In the genomic region with DNA sequence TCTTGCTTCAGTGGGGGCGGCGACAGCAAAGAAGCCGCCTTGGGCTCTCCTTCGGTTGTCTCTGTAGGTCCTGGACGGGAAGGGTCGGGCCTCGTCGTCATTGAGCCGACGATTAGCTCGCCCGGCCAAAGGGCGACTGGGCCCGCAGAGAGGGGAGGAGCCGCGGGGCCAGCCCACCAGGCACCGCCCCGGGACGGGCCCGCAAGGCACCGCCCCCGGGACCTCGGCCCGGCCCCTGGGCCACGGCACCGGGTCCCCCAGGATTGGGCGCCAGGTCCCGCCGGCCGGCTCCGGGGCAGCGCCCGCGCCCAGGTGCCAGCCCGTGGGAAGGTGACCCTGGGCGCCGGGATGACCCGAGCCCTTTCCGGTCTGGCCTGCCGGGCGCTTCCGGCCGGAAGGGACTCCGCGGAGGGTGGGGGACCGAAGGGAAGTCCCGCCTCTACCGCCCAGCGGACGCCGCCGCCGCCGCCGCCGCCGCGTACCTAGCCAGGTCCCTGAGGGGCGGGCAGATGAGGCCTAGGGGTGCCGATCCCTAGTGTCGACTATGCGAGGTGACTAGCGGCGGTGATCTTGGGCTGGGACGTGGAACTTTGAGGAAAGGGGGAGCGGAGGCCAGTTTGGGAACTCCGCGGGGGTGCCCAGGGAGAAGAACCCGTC, we compare ENCODE assay signal across 8 cellular contexts. TPM values are rescaled to one million over a fixed set of nuclear protein-coding genes. Genes with fewer than 3 reads are reported as not detected.
DNase-seq lines count a peak whose midpoint lies in the region; ATAC-seq and TF ChIP-seq lines count a peak whose summit lies in the region.

A gene (minus strand): TSS at position 371 of the 657 bp plus-strand sequence. CDS start 524 bp downstream, outside the sequence.
A gene with protein sequence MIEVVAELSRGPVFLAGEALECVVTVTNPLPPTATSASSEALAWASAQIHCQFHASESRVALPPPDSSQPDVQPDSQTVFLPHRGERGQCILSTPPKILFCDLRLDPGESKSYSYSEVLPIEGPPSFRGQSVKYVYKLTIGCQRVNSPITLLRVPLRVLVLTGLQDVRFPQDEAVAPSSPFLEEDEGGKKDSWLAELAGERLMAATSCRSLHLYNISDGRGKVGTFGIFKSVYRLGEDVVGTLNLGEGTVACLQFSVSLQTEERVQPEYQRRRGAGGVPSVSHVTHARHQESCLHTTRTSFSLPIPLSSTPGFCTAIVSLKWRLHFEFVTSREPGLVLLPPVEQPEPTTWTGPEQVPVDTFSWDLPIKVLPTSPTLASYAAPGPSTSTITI (plus strand): TSS at position 430 of the 657 bp plus-strand sequence. CDS start 469 bp downstream, outside the sequence.

- peak within 1 kb of the TSS; percentile 93 for H3K27ac Mint-ChIP-seq in GM23338
- peak within 1 kb of the TSS; percentile 87 for H3K27ac Mint-ChIP-seq in activated naive CD8-positive, alpha-beta T cell treated with anti-CD3 and anti-CD28 coated beads for 36 hours

- TF ChIP-seq CTCF in GM23338 (conservative IDR thresholded peaks at IDR 0.05; ENCODE audit: low read depth in 2 of 2) (no peak), SK-N-SH (IDR thresholded peaks at IDR 0.05) (no peak)

- H3K27me3 ChIP-seq in GM23338 (ENCODE audit: insufficient read depth) = no peaks in the 10 kb centered on the region
- H3K27me3 ChIP-seq in SK-N-SH (ENCODE audit: insufficient read depth) = no peaks in the 10 kb centered on the region

- H2AFZ ChIP-seq in GM23338 (peak within 1 kb of the TSS; percentile 97), SK-N-SH (ENCODE audit: low read depth) (peak within 1 kb of the TSS; percentile 80)

- H3K9me2 ChIP-seq in GM23338 (ENCODE audit: insufficient read depth) (no peaks in the 10 kb centered on the region), SK-N-SH (no peaks in the 10 kb centered on the region)

- peak within 1 kb of the TSS; percentile 100 for H3K4me3 ChIP-seq in GM23338
- H3K4me3 ChIP-seq in SK-N-SH (ENCODE audit: low read depth in 2 of 2, low read length in 1 of 2) = peak within 1 kb of the TSS; percentile 97 to 98

- peak; percentile 92 for ATAC-seq in GM23338

- H3K79me2 ChIP-seq in GM23338 (replicated peaks; ENCODE audit: insufficient read depth) (peaks cover 41% of the 10 kb centered on the region), SK-N-SH (ENCODE audit: insufficient read depth) (peaks cover 66% of the 10 kb centered on the region)

- peaks cover 24% of the 10 kb centered on the region for H3K4me1 Mint-ChIP-seq in GM23338
- H3K4me1 Mint-ChIP-seq in activated naive CD8-positive, alpha-beta T cell treated with anti-CD3 and anti-CD28 coated beads for 36 hours = peaks cover 30% of the 10 kb centered on the region

- peaks cover 41% of the 10 kb centered on the region for H3K36me3 Mint-ChIP-seq in GM23338 (ENCODE audit: low read depth)
- peaks cover 17% of the 10 kb centered on the region for H3K36me3 Mint-ChIP-seq in activated naive CD8-positive, alpha-beta T cell treated with anti-CD3 and anti-CD28 coated beads for 36 hours

- H3F3A ChIP-seq in GM23338 (replicated peaks; ENCODE audit: low read depth) (peaks cover 13% of the 10 kb centered on the region), SK-N-SH (replicated peaks; ENCODE audit: insufficient read depth) (peaks cover 7% of the 10 kb centered on the region)

- H3K4me3 Mint-ChIP-seq in GM23338 = peak within 1 kb of the TSS; percentile 93
- peak within 1 kb of the TSS; percentile 92 for H3K4me3 Mint-ChIP-seq in activated naive CD8-positive, alpha-beta T cell treated with anti-CD3 and anti-CD28 coated beads for 36 hours

- 0% methylated on average over 13 of the region's 69 CpGs for WGBS in SK-N-SH (ENCODE audit: low lambda C conversion rate)

- H3K36me3 ChIP-seq in GM23338 (ENCODE audit: insufficient read depth) (peaks cover 13% of the 10 kb centered on the region), SK-N-SH (replicated peaks in 1 of 2; ENCODE audit: control insufficient read depth in 1 of 2, insufficient read depth in 2 of 2, low read length in 1 of 2) (peaks cover 23 to 46% of the 10 kb centered on the region in 2 experiments)

- POLR2A ChIA-PET in SK-N-SH (lab: Yijun Ruan, JAX) = interaction anchor here (1.6 to 2.6 kb wide), 4 partner anchors 7 to 17 kb away, joined by 5 to 28 read pairs (median 8); a partner anchor contains a TSS

- H3K9ac ChIP-seq in SK-N-SH = peak within 1 kb of the TSS; percentile 90

- no peak for TF ChIP-seq RAD21 in SK-N-SH (IDR thresholded peaks at IDR 0.05; ENCODE audit: low read length)

- peaks cover 7% of the 10 kb centered on the region for H3K27me3 Mint-ChIP-seq in GM23338 (ENCODE audit: insufficient read depth, low read depth, poor library complexity)
- H3K27me3 Mint-ChIP-seq in activated naive CD8-positive, alpha-beta T cell treated with anti-CD3 and anti-CD28 coated beads for 36 hours = no peaks in the 10 kb centered on the region

- no peaks in the 10 kb centered on the region for H3K9me3 ChIP-seq in SK-N-SH

- H3K4me2 ChIP-seq in GM23338 (peak within 1 kb of the TSS; percentile 99), SK-N-SH (peak within 1 kb of the TSS; percentile 82)

- H4K20me1 ChIP-seq in GM23338 (replicated peaks; ENCODE audit: insufficient read depth) (peaks cover 30% of the 10 kb centered on the region), SK-N-SH (ENCODE audit: insufficient read depth) (peaks cover 31% of the 10 kb centered on the region)

- CTCF ChIA-PET in SK-N-SH (lab: Yijun Ruan, JAX) = interaction anchor here (1.0 to 6.8 kb wide), 13 partner anchors 8 to 138 kb away, joined by 3 to 88 read pairs (median 5); a partner anchor contains a TSS

- DNase-seq in ELR (ENCODE audit: low read depth) (peak; percentile 83), GM23338 (ENCODE audit: low spot score) (peak; percentile 91), Kasumi-1 (lab: John Stamatoyannopoulos, UW) (peak; percentile 43 to 54), SK-N-SH (peak; percentile 94), glomerular visceral epithelial cell (ENCODE audit: extremely low spot score) (peak; percentile 84), nucleus accumbens (lab: John Stamatoyannopoulos, UW) (peak in 51 of 56 donors; percentile 29 to 86 (median 67)), ureter (ENCODE audit: low spot score) (peak; percentile 86)
- peak; percentile 82 for DNase-seq in activated naive CD8-positive, alpha-beta T cell treated with anti-CD3 and anti-CD28 coated beads for 36 hours

- TF ChIP-seq EP300 in SK-N-SH (IDR thresholded peaks at IDR 0.05; ENCODE audit: borderline replicate concordance in 1 of 2, low read depth in 1 of 2, low read length in 1 of 2) = peak in 1 of 2 experiments; percentile 54; a peak in 1 of 4 replicates

- peaks cover 30% of the 10 kb centered on the region for H3K4me1 ChIP-seq in GM23338 (ENCODE audit: insufficient read depth)
- H3K4me1 ChIP-seq in SK-N-SH (ENCODE audit: control insufficient read depth in 1 of 2, insufficient read depth in 2 of 2, low read depth in 1 of 2, low read length in 1 of 2) = peaks cover 12 to 33% of the 10 kb centered on the region in 2 experiments; a peak in 2 of 4 replicates

- no peaks in the 10 kb centered on the region for H3K9me3 Mint-ChIP-seq in GM23338
- no peaks in the 10 kb centered on the region for H3K9me3 Mint-ChIP-seq in activated naive CD8-positive, alpha-beta T cell treated with anti-CD3 and anti-CD28 coated beads for 36 hours

- H3K27ac ChIP-seq in GM23338 (ENCODE audit: low read depth) (peak within 1 kb of the TSS; percentile 80; the same call in 1 of the 2 replicates), SK-N-SH (ENCODE audit: low read depth in 2 of 2, low read length in 1 of 2) (peak within 1 kb of the TSS; percentile 70 to 79; a peak in 3 of 4 replicates)

TF ChIP-seq in GM23338, 12 proteins besides CTCF, POLR2A, EP300 and RAD21 (continues in another document):
- no peak for TF ChIP-seq EZH2 (IDR thresholded peaks at IDR 0.05; ENCODE audit: low read depth, unreplicated experiment)

TF ChIP-seq in SK-N-SH, 30 proteins besides CTCF, POLR2A, EP300 and RAD21 (continues in another document):
- TF ChIP-seq JUND (IDR thresholded peaks at IDR 0.05) (no peak), EZH2phosphoT487 (IDR thresholded peaks at IDR 0.05; ENCODE audit: borderline replicate concordance, low read depth) (no peak), FOSL2 (IDR thresholded peaks at IDR 0.05; ENCODE audit: borderline replicate concordance, low read depth) (no peak), ELF1 (IDR thresholded peaks at IDR 0.05) (peak; percentile 52), TCF12 (IDR thresholded peaks at IDR 0.05) (no peak), NRF1 (IDR thresholded peaks at IDR 0.05; ENCODE audit: low read depth, low read length) (no peak), SIN3A (IDR thresholded peaks at IDR 0.05; ENCODE audit: borderline replicate concordance, low read depth, low read length) (no peak; the same call in 1 of the 2 replicates), RCOR1 (IDR thresholded peaks at IDR 0.05; ENCODE audit: low read length) (no peak)
- TF ChIP-seq, protein P1, sequence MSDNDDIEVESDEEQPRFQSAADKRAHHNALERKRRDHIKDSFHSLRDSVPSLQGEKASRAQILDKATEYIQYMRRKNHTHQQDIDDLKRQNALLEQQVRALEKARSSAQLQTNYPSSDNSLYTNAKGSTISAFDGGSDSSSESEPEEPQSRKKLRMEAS (IDR thresholded peaks at IDR 0.05; ENCODE audit: low read depth) = peak; percentile 52; the same call in 1 of the 2 replicates
- TF ChIP-seq, protein P2, sequence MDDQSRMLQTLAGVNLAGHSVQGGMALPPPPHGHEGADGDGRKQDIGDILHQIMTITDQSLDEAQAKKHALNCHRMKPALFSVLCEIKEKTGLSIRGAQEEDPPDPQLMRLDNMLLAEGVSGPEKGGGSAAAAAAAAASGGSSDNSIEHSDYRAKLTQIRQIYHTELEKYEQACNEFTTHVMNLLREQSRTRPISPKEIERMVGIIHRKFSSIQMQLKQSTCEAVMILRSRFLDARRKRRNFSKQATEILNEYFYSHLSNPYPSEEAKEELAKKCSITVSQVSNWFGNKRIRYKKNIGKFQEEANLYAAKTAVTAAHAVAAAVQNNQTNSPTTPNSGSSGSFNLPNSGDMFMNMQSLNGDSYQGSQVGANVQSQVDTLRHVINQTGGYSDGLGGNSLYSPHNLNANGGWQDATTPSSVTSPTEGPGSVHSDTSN (IDR thresholded peaks at IDR 0.05) = no peak

RNA-seq across cellular contexts. Expression of the first gene that starts in this region (rescaled TPM):
- 80.1 and 80.2 TPM in 2 replicates for total RNA-seq in GM23338 (2014; rRNA removed; shearing (Covaris generic))
- 32.1 and 32.8 TPM in 2 replicates for polyA plus RNA-seq in GM23338 (2016; fragmentation: Nextera tagmentation; extraction: Ambion mirVana)
- polyA plus RNA-seq in SK-N-SH (2012; rRNA removed) = 71.5 and 98.2 TPM in 2 replicates
- 28.7 and 35.7 TPM in 2 replicates for polyA plus RNA-seq in SK-N-SH (2012; cell fraction: cytosol; rRNA removed)
- 425 and 473 TPM in 2 replicates for polyA plus RNA-seq in SK-N-SH (2012; cell fraction: nucleus; rRNA removed)
- 10 to 100 TPM; 22.6 to 24.2 TPM for total RNA-seq in activated naive CD8-positive, alpha-beta T cell treated with anti-CD3 and anti-CD28 coated beads for 36 hours
- 108 TPM for total RNA-seq in ureter

RNA-seq across cellular contexts. Expression of the second gene that starts in this region (rescaled TPM):
- total RNA-seq in GM23338 (2014; rRNA removed; shearing (Covaris generic)) = 12.9 and 16.0 TPM in 2 replicates
- polyA plus RNA-seq in GM23338 (2016; fragmentation: Nextera tagmentation; extraction: Ambion mirVana) = 2.7 and 2.8 TPM in 2 replicates
- 16.1 and 18.6 TPM in 2 replicates for polyA plus RNA-seq in SK-N-SH (2012; rRNA removed)
- polyA plus RNA-seq in SK-N-SH (2012; cell fraction: cytosol; rRNA removed) = 13.5 and 16.3 TPM in 2 replicates
- 28.4 and 28.9 TPM in 2 replicates for polyA plus RNA-seq in SK-N-SH (2012; cell fraction: nucleus; rRNA removed)
- 10 to 100 TPM; 12.7 to 13.4 TPM for total RNA-seq in activated naive CD8-positive, alpha-beta T cell treated with anti-CD3 and anti-CD28 coated beads for 36 hours
- total RNA-seq in ureter = 34.3 TPM

Comparison
In these comparisons a context has a peak if more than half of its experiments do, and no peak if none do; other contexts are left out.
1. Peak in every context shown above with its lines: DNase-seq, ATAC-seq, H3K4me3 ChIP-seq and H3K27ac ChIP-seq.